9 cellular contexts compared by ENCODE assay signal in genomic region chr12:112018571-112019237, GRCh38. TPM values are rescaled to one million over a fixed set of nuclear protein-coding genes. Genes with fewer than 3 reads are reported as not detected.
DNase-seq lines count a peak whose midpoint lies in the region; ATAC-seq and TF ChIP-seq lines count a peak whose summit lies in the region.
"Had no signal": no experiment of that assay in that cellular context is flagged by ENCODE, and none has a peak within 500 bp of the region (broad histone marks: within the 10 kb centered on the region; RNA-seq: fewer than 3 reads in every experiment).

No MANE protein-coding gene starts in this region.

- peaks cover 55 to 79% (median 67%) of the 10 kb centered on the region in 3 donors for H3K4me1 Mint-ChIP-seq in naive B cell
- H3K4me1 Mint-ChIP-seq in T-helper 2 cell treated with Interferon-gamma antibody and Interleukin-4, amounts not matched to agents 5 μg/mL and 100 μg/mL, for 36 hours (ENCODE audit: low read depth) = peaks cover 33% of the 10 kb centered on the region

- peak; percentile 74 for DNase-seq in DMS53 (lab: John Stamatoyannopoulos, UW)
- no peak for DNase-seq in NB4 (ENCODE audit: low read depth)
- peak; percentile 49 for DNase-seq in astrocyte of the cerebellum (ENCODE audit: low read depth)
- DNase-seq in naive B cell = no peak
- DNase-seq in T-helper 2 cell treated with Interferon-gamma antibody and Interleukin-4, amounts not matched to agents 5 μg/mL and 100 μg/mL, for 36 hours (ENCODE audit: low spot score) = no peak
- no peak for DNase-seq in ureter (ENCODE audit: low spot score)
- no peak for DNase-seq in SK-N-DZ (ENCODE audit: low spot score)
- DNase-seq in HuH-7.5 (ENCODE audit: low spot score) = no peak
- DNase-seq: T-helper 9 cell had no signal

- H3K27ac Mint-ChIP-seq in naive B cell = peak overlapping the region in 5 of 6 donors; percentile 19 to 91 (median 60)
- H3K27ac Mint-ChIP-seq in T-helper 2 cell treated with Interferon-gamma antibody and Interleukin-4, amounts not matched to agents 5 μg/mL and 100 μg/mL, for 36 hours = no peak overlapping the region

- TF ChIP-seq POLR2A in NB4 (IDR thresholded peaks at IDR 0.05; ENCODE audit: extremely low read depth, insufficient read length) = no peak

- peak overlapping the region in 3 of 8 donors; percentile 0 to 50 (median 24) for H3K4me3 Mint-ChIP-seq in naive B cell
- no peak overlapping the region for H3K4me3 Mint-ChIP-seq in T-helper 2 cell treated with Interferon-gamma antibody and Interleukin-4, amounts not matched to agents 5 μg/mL and 100 μg/mL, for 36 hours

- H3K9me3 Mint-ChIP-seq in naive B cell = peaks cover 0 to 11% (median 6%) of the 10 kb centered on the region in 7 donors
- no peaks in the 10 kb centered on the region for H3K9me3 Mint-ChIP-seq in T-helper 2 cell treated with Interferon-gamma antibody and Interleukin-4, amounts not matched to agents 5 μg/mL and 100 μg/mL, for 36 hours

- no peaks in the 10 kb centered on the region for H3K27me3 Mint-ChIP-seq in naive B cell
- no peaks in the 10 kb centered on the region for H3K27me3 Mint-ChIP-seq in T-helper 2 cell treated with Interferon-gamma antibody and Interleukin-4, amounts not matched to agents 5 μg/mL and 100 μg/mL, for 36 hours (ENCODE audit: low read depth)

- H3K36me3 Mint-ChIP-seq in naive B cell = peaks cover 21 to 28% of the 10 kb centered on the region in 2 donors
- H3K36me3 Mint-ChIP-seq in T-helper 2 cell treated with Interferon-gamma antibody and Interleukin-4, amounts not matched to agents 5 μg/mL and 100 μg/mL, for 36 hours (ENCODE audit: low read depth) = peaks cover 55% of the 10 kb centered on the region

- TF ChIP-seq CTCF in NB4 (IDR thresholded peaks at IDR 0.05; ENCODE audit: low read depth, low read length) = no peak
- no peak for TF ChIP-seq CTCF in astrocyte of the cerebellum (IDR thresholded peaks at IDR 0.05; ENCODE audit: low read depth, low read length, missing control alignments)

- in situ Hi-C loops in astrocyte of the cerebellum (cut with HindIII; ENCODE audit: low sequenced_read_pairs) = no loop called here

- ATAC-seq in naive B cell (ENCODE audit: low read depth in 2 of 2) = no peak

- H3K4me3 ChIP-seq in NB4 (ENCODE audit: low read depth, low read length) = peak overlapping the region; percentile 5
- H3K4me3 ChIP-seq in astrocyte of the cerebellum (ENCODE audit: low read depth, low read length) = no peak overlapping the region

RNA-seq across cellular contexts. Expression of gene ERP29, which starts 5.5 kb away (rescaled TPM):
- polyA plus RNA-seq in naive B cell (ENCODE audit: low read depth in 6 of 6) = 100 to 1,000 TPM; 271 to 327 (median 295) TPM
- 115 TPM for total RNA-seq in ureter
- 155 TPM in 2 replicates for polyA plus RNA-seq in SK-N-DZ (2014; cell fraction: cytosol; rRNA removed)
- 50.7 and 78.3 TPM in 2 replicates for polyA plus RNA-seq in SK-N-DZ (2014; cell fraction: nucleus; rRNA removed)

RNA-seq across cellular contexts. Expression of gene TMEM116, which starts 5.7 kb away (rescaled TPM):
- polyA plus RNA-seq in naive B cell (ENCODE audit: low read depth in 6 of 6) = 10 to 100 TPM in 1 of 6 donors, 1 to 10 TPM in 5; 4.2 to 19.0 (median 7.8) TPM
- total RNA-seq in ureter = 19.7 TPM
- 33.8 and 35.1 TPM in 2 replicates for polyA plus RNA-seq in SK-N-DZ (2014; cell fraction: cytosol; rRNA removed)
- 21.9 and 22.9 TPM in 2 replicates for polyA plus RNA-seq in SK-N-DZ (2014; cell fraction: nucleus; rRNA removed)

Comparison
In these comparisons a context has a peak if more than half of its experiments do, and no peak if none do; other contexts are left out.
1. DNase-seq: peak in DMS53 (single experiment) and astrocyte of the cerebellum (single experiment); none in NB4 (single experiment), naive B cell (single experiment), T-helper 2 cell treated with Interferon-gamma antibody and Interleukin-4, amounts not matched to agents 5 μg/mL and 100 μg/mL, for 36 hours (single experiment), ureter (single experiment), SK-N-DZ (single experiment) and HuH-7.5 (single experiment).